Comparison of ENCODE assay signal across 22 cellular contexts in the genomic region with DNA sequence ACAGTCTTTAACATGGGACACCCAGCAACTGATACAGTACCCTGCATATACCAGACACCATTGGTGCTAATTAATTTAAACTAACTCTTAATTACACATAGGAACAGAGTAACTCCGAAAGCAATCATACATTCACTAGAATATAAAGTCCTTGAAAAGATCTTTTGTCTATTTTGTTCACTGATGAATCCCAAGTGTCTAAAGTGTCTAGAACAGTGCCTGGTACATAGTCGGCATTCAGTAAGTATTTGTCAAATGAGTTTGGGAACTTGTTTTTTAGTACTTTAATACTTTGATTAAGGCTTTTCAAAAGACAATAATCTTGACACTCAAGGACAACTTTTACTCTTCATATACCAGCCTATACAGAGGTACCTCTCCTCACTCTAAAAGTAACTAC. TPM values are rescaled to one million over a fixed set of nuclear protein-coding genes. Genes with fewer than 3 reads are reported as not detected.
DNase-seq lines count a peak whose midpoint lies in the region; ATAC-seq and TF ChIP-seq lines count a peak whose summit lies in the region.
"Had no signal": no experiment of that assay in that cellular context is flagged by ENCODE, and none has a peak within 500 bp of the region (broad histone marks: within the 10 kb centered on the region; RNA-seq: fewer than 3 reads in every experiment).

No MANE protein-coding gene starts in this region.

- H3K4me1 ChIP-seq in left ventricle myocardium inferior (peaks cover 100% of the 10 kb centered on the region), PC-9 (replicated peaks; ENCODE audit: insufficient read depth) (peaks cover 22% of the 10 kb centered on the region), esophagus squamous epithelium (peaks cover 13 to 100% (median 70%) of the 10 kb centered on the region in 3 donors), tibial artery (peaks cover 0 to 98% (median 68%) of the 10 kb centered on the region in 4 donors)

- H3K79me2 ChIP-seq in PC-9 (ENCODE audit: low read depth): peaks cover 100% of the 10 kb centered on the region

- no peak overlapping the region for H3K4me2 ChIP-seq in PC-9

- no peak for TF ChIP-seq POLR2A in esophagus squamous epithelium (IDR thresholded peaks at IDR 0.05)

- H3K27me3 ChIP-seq in left ventricle myocardium inferior (ENCODE audit: low read depth) (no peaks in the 10 kb centered on the region), PC-9 (ENCODE audit: insufficient read depth, low read depth) (no peaks in the 10 kb centered on the region), esophagus squamous epithelium (no peaks in the 10 kb centered on the region), tibial artery (no peaks in the 10 kb centered on the region)
- H3K27me3 ChIP-seq: colonic mucosa, heart right ventricle had no signal

- H3K36me3 ChIP-seq in left ventricle myocardium inferior: no peaks in the 10 kb centered on the region
- peaks cover 17% of the 10 kb centered on the region; the same call in 1 of the 2 replicates for H3K36me3 ChIP-seq in PC-9 (ENCODE audit: low read depth)
- H3K36me3 ChIP-seq in esophagus squamous epithelium: peaks cover 0 to 16% (median 0%) of the 10 kb centered on the region in 3 donors
- H3K36me3 ChIP-seq in tibial artery: peaks cover 0 to 3% (median 0%) of the 10 kb centered on the region in 3 donors
- H3K36me3 ChIP-seq: colonic mucosa, prostate gland had no signal

- ATAC-seq in Right ventricle myocardium inferior (no peak), GM18907 (IDR thresholded peaks at IDR 0.05; ENCODE audit: unreplicated experiment) (no peak), HG03196 (IDR thresholded peaks at IDR 0.05; ENCODE audit: unreplicated experiment) (no peak), GM18873 (IDR thresholded peaks at IDR 0.05; ENCODE audit: low FRiP score, unreplicated experiment) (no peak)
- ATAC-seq: lower lobe of right lung had no signal

- 46 to 62% methylated on average over 2 of the region's 2 CpGs for WGBS in esophagus squamous epithelium, 2 donors

- H3K9me3 ChIP-seq in left ventricle myocardium inferior (replicated peaks): no peaks in the 10 kb centered on the region
- no peaks in the 10 kb centered on the region for H3K9me3 ChIP-seq in PC-9 (ENCODE audit: insufficient read depth, low read depth)
- no peaks in the 10 kb centered on the region for H3K9me3 ChIP-seq in esophagus squamous epithelium
- H3K9me3 ChIP-seq in tibial artery: no peaks in the 10 kb centered on the region
- H3K9me3 ChIP-seq: colonic mucosa, heart right ventricle, lower lobe of right lung, prostate gland had no signal

- POLR2A ChIA-PET in PC-9 (lab: Charles Lee; ENCODE audit: unreplicated experiment): no interaction called here

- intact Hi-C loops in left ventricle myocardium inferior (cut with micrococcal nuclease): no loop called here
- intact Hi-C loops in Right ventricle myocardium inferior (cut with DNase I): no loop called here
- intact Hi-C loops in PC-9 (cut with micrococcal nuclease; ENCODE audit: unreplicated experiment): no loop called here
- intact Hi-C loops in esophagus squamous epithelium (cut with DNase I): no loop called here
- intact Hi-C loops in tibial artery (cut with DNase I; ENCODE audit: low total_unique reads): no loop called here

- no peak overlapping the region for H2AFZ ChIP-seq in PC-9

- BruUV-seq in PC-9 (replicated peaks; lab: Mats Ljungman, UMichigan): no TSS peak

- peaks cover 100% of the 10 kb centered on the region for H4K20me1 ChIP-seq in PC-9 (ENCODE audit: insufficient read depth)

- H3K4me3 ChIP-seq in left ventricle myocardium inferior: no peak overlapping the region
- no peak overlapping the region for H3K4me3 ChIP-seq in PC-9
- no peak overlapping the region for H3K4me3 ChIP-seq in esophagus squamous epithelium
- H3K4me3 ChIP-seq in tibial artery: no peak overlapping the region
- H3K4me3 ChIP-seq: colonic mucosa, heart right ventricle, lower lobe of right lung, prostate gland, smooth muscle cell had no signal

- CTCF ChIA-PET in PC-9 (lab: Charles Lee): interaction anchor here (0.8 kb wide), 1 partner anchor 126 kb away, joined by 3 read pairs; no protein-coding TSS in a partner anchor

- TF ChIP-seq CTCF in left ventricle myocardium inferior (IDR thresholded peaks at IDR 0.05; ENCODE audit: borderline replicate concordance): no peak
- no peak for TF ChIP-seq CTCF in PC-9 (conservative IDR thresholded peaks at IDR 0.05)
- TF ChIP-seq CTCF in esophagus squamous epithelium (IDR thresholded peaks at IDR 0.05): no peak
- no peak for TF ChIP-seq CTCF in tibial artery (IDR thresholded peaks at IDR 0.05)

- no peak for DNase-seq in left ventricle myocardium inferior
- no peak for DNase-seq in Right ventricle myocardium inferior (ENCODE audit: missing footprints)
- no peak for DNase-seq in PC-9
- DNase-seq in esophagus squamous epithelium (lab: John Stamatoyannopoulos, UW): no peak
- DNase-seq in tibial artery: no peak
- DNase-seq: activated CD4-positive, alpha-beta T cell treated with anti-CD3 and anti-CD28 coated beads for 48 hours; activated naive CD4-positive, alpha-beta T cell treated with anti-CD3 and anti-CD28 coated beads, Interleukin-2, amount 10 ng/mL, durations not matched to agents 7 days and 5 days; colonic mucosa; DMS79 treated with DMSO at 0.1 percent for 48 hours; heart right ventricle; lower lobe of right lung; NCI-H2029; NCI-H446 treated with DMSO at 0.1 percent for 48 hours; NK-92 treated with Interleukin-12 subunit alpha and Interleukin-12 subunit beta, amount 100 ng/mL, for 24 hours; RPMI8226; stimulated activated CD4-positive, alpha-beta T cell treated with anti-CD3 and anti-CD28 coated beads, Interleukin-4, amount 100 ng/mL, for 24 hours; substantia nigra had no signal

- H3F3A ChIP-seq in PC-9 (ENCODE audit: insufficient read depth, low read depth): peaks cover 92% of the 10 kb centered on the region

- H3K27ac ChIP-seq in left ventricle myocardium inferior (replicated peaks) (peak overlapping the region; percentile 42), PC-9 (peak overlapping the region; percentile 2; the same call in 1 of the 2 replicates), esophagus squamous epithelium (peak overlapping the region in 3 of 4 donors; percentile 5 to 21 (median 9)), tibial artery (peak overlapping the region; percentile 23 to 75)
- H3K27ac ChIP-seq: colonic mucosa, lower lobe of right lung, prostate gland had no signal

- H3K9me2 ChIP-seq in PC-9 (ENCODE audit: insufficient read depth): no peaks in the 10 kb centered on the region

RNA-seq across cellular contexts. Expression of a gene that starts 13.8 kb away (rescaled TPM):
- 569 TPM for total RNA-seq in left ventricle myocardium inferior
- total RNA-seq in Right ventricle myocardium inferior: 640 TPM
- total RNA-seq in PC-9 (2021): 841 and 1,140 TPM in 2 replicates
- 100 to 1,000 TPM; 505 to 758 (median 567) TPM for total RNA-seq in esophagus squamous epithelium
